ENCODE assay signal across 9 cellular contexts in the genomic region with DNA sequence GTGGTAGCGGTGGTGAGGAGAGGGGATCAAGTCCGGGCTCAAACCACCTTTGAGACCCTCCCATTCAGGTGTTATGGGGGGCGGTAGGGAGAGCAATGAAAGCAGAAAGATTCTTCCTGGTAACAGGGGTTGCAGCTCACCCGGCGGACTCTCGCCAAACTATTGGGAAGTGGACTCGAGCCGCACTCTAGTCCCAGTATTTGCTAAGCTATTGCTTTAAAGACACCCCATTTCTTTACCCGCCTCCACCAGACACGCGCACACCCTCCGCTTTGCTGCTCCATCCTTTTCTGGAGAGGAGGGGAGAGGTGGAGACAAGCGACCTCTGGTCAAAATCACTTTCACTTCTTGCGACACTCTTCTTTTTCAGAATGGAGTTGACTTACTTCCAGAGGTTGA. TPM values are rescaled to one million over a fixed set of nuclear protein-coding genes. Genes with fewer than 3 reads are reported as not detected.
DNase-seq lines count a peak whose midpoint lies in the region; ATAC-seq and TF ChIP-seq lines count a peak whose summit lies in the region.
"Had no signal": no experiment of that assay in that cellular context is flagged by ENCODE, and none has a peak within 500 bp of the region (broad histone marks: within the 10 kb centered on the region; RNA-seq: fewer than 3 reads in every experiment).

No MANE protein-coding gene starts in this region.

- no peak overlapping the region for H3K4me3 ChIP-seq in hepatocyte

- DNase-seq in HFFc6: no peak
- no peak for DNase-seq in activated naive CD8-positive, alpha-beta T cell treated with anti-CD3 and anti-CD28 coated beads for 36 hours
- no peak for DNase-seq in hepatocyte (ENCODE audit: low spot score)
- DNase-seq in GDM1 (lab: John Stamatoyannopoulos, UW): no peak
- DNase-seq in NCI-H1048 (lab: John Stamatoyannopoulos, UW): no peak

- peak overlapping the region; percentile 63 for H2AFZ ChIP-seq in hepatocyte

- peaks cover 59% of the 10 kb centered on the region for H3K27me3 ChIP-seq in hepatocyte

- no peaks in the 10 kb centered on the region for H3K4me1 Mint-ChIP-seq in HFFc6 (ENCODE audit: low read depth)
- H3K4me1 Mint-ChIP-seq in activated naive CD8-positive, alpha-beta T cell treated with anti-CD3 and anti-CD28 coated beads for 36 hours: peaks cover 5% of the 10 kb centered on the region
- peaks cover 10% of the 10 kb centered on the region for H3K4me1 Mint-ChIP-seq in stimulated activated memory B cell treated with anti-CD40 and anti-IgM and Interleukin-4, amounts not matched to agents 10 μg/mL and 1 μg/mL and 100 μg/mL, for 72 hours

- no peaks in the 10 kb centered on the region for H3K9me2 ChIP-seq in hepatocyte (replicated peaks; ENCODE audit: insufficient read depth)

- WGBS in hepatocyte (ENCODE audit: low lambda C conversion rate, missing lambda C conversion rate): 3% methylated on average over 14 of the region's 14 CpGs

- H4K20me1 ChIP-seq in hepatocyte (ENCODE audit: insufficient read depth, poor library complexity, severe bottlenecking): no peaks in the 10 kb centered on the region

- H3K9me3 Mint-ChIP-seq in HFFc6: no peaks in the 10 kb centered on the region; the same call in none of the 2 replicates
- H3K9me3 Mint-ChIP-seq in activated naive CD8-positive, alpha-beta T cell treated with anti-CD3 and anti-CD28 coated beads for 36 hours: no peaks in the 10 kb centered on the region
- H3K9me3 Mint-ChIP-seq in stimulated activated memory B cell treated with anti-CD40 and anti-IgM and Interleukin-4, amounts not matched to agents 10 μg/mL and 1 μg/mL and 100 μg/mL, for 72 hours: peaks cover 3% of the 10 kb centered on the region

- H3K9me3 ChIP-seq in hepatocyte (ENCODE audit: low read depth): no peaks in the 10 kb centered on the region

- H3K4me2 ChIP-seq in hepatocyte: peak overlapping the region; percentile 97

- H3K36me3 ChIP-seq in hepatocyte (replicated peaks; ENCODE audit: insufficient read depth, low read depth): no peaks in the 10 kb centered on the region

- no peaks in the 10 kb centered on the region for H3K79me2 ChIP-seq in hepatocyte

- H3K27ac Mint-ChIP-seq in HFFc6: no peak overlapping the region
- H3K27ac Mint-ChIP-seq in activated naive CD8-positive, alpha-beta T cell treated with anti-CD3 and anti-CD28 coated beads for 36 hours: no peak overlapping the region
- H3K27ac Mint-ChIP-seq in stimulated activated memory B cell treated with anti-CD40 and anti-IgM and Interleukin-4, amounts not matched to agents 10 μg/mL and 1 μg/mL and 100 μg/mL, for 72 hours: no peak overlapping the region

- TF ChIP-seq CTCF in HFFc6 (IDR thresholded peaks at IDR 0.05) (no peak), hepatocyte (IDR thresholded peaks at IDR 0.05; ENCODE audit: poor library complexity) (no peak)

- no peak overlapping the region for H3K27ac ChIP-seq in hepatocyte

- H3K27me3 Mint-ChIP-seq in HFFc6 (ENCODE audit: insufficient read depth): peaks cover 10% of the 10 kb centered on the region
- H3K27me3 Mint-ChIP-seq in activated naive CD8-positive, alpha-beta T cell treated with anti-CD3 and anti-CD28 coated beads for 36 hours: peaks cover 48% of the 10 kb centered on the region
- H3K27me3 Mint-ChIP-seq in stimulated activated memory B cell treated with anti-CD40 and anti-IgM and Interleukin-4, amounts not matched to agents 10 μg/mL and 1 μg/mL and 100 μg/mL, for 72 hours: peaks cover 39% of the 10 kb centered on the region

- H3K4me3 Mint-ChIP-seq in HFFc6: peak overlapping the region; percentile 15; the same call in 1 of the 2 replicates
- peak overlapping the region; percentile 53 for H3K4me3 Mint-ChIP-seq in activated naive CD8-positive, alpha-beta T cell treated with anti-CD3 and anti-CD28 coated beads for 36 hours
- H3K4me3 Mint-ChIP-seq in stimulated activated memory B cell treated with anti-CD40 and anti-IgM and Interleukin-4, amounts not matched to agents 10 μg/mL and 1 μg/mL and 100 μg/mL, for 72 hours: peak overlapping the region; percentile 32

- no peak for ATAC-seq in stimulated activated memory B cell treated with anti-CD40 and anti-IgM and Interleukin-4, amounts not matched to agents 10 μg/mL and 1 μg/mL and 100 μg/mL, for 72 hours
- no peak for ATAC-seq in GM19035 (IDR thresholded peaks at IDR 0.05; ENCODE audit: unreplicated experiment)

- H3K36me3 Mint-ChIP-seq in HFFc6 (ENCODE audit: low read depth): no peaks in the 10 kb centered on the region; the same call in 1 of the 2 replicates
- H3K36me3 Mint-ChIP-seq in activated naive CD8-positive, alpha-beta T cell treated with anti-CD3 and anti-CD28 coated beads for 36 hours: no peaks in the 10 kb centered on the region
- no peaks in the 10 kb centered on the region for H3K36me3 Mint-ChIP-seq in stimulated activated memory B cell treated with anti-CD40 and anti-IgM and Interleukin-4, amounts not matched to agents 10 μg/mL and 1 μg/mL and 100 μg/mL, for 72 hours

- H3K4me1 ChIP-seq in hepatocyte (ENCODE audit: insufficient read depth): no peaks in the 10 kb centered on the region

RNA-seq across cellular contexts. Expression of a gene that starts 0.6 kb away (rescaled TPM):
- total RNA-seq in HFFc6 (2021; fragmentation: NEBNext Ultra II Directional; extraction: Animal tissue kit (Norgen Biotek cat#: 25700)): not detected
- total RNA-seq in activated naive CD8-positive, alpha-beta T cell treated with anti-CD3 and anti-CD28 coated beads for 36 hours: not detected
- 0.73 and 1.2 TPM in 2 replicates for total RNA-seq in hepatocyte
- 0.04 and 0.27 TPM in 2 replicates for polyA plus RNA-seq in hepatocyte
- total RNA-seq: T-helper 1 cell treated with Interleukin-12 subunit alpha and Interleukin-12 subunit beta and Interleukin-4 antibody, amounts not matched to agents 30 ng/mL and 1 ng/mL, for 36 hours had no signal

RNA-seq across cellular contexts. Expression of a gene that starts 37.4 kb away (rescaled TPM):
- not detected for total RNA-seq in HFFc6 (2021; fragmentation: NEBNext Ultra II Directional; extraction: Animal tissue kit (Norgen Biotek cat#: 25700))
- total RNA-seq in activated naive CD8-positive, alpha-beta T cell treated with anti-CD3 and anti-CD28 coated beads for 36 hours: not detected
- 2.8 and 4.9 TPM in 2 replicates for total RNA-seq in hepatocyte
- polyA plus RNA-seq in hepatocyte: 3.6 and 5.5 TPM in 2 replicates
- total RNA-seq: esophagus mucosa; T-helper 1 cell treated with Interleukin-12 subunit alpha and Interleukin-12 subunit beta and Interleukin-4 antibody, amounts not matched to agents 30 ng/mL and 1 ng/mL, for 36 hours had no signal
